In the genomic region with DNA sequence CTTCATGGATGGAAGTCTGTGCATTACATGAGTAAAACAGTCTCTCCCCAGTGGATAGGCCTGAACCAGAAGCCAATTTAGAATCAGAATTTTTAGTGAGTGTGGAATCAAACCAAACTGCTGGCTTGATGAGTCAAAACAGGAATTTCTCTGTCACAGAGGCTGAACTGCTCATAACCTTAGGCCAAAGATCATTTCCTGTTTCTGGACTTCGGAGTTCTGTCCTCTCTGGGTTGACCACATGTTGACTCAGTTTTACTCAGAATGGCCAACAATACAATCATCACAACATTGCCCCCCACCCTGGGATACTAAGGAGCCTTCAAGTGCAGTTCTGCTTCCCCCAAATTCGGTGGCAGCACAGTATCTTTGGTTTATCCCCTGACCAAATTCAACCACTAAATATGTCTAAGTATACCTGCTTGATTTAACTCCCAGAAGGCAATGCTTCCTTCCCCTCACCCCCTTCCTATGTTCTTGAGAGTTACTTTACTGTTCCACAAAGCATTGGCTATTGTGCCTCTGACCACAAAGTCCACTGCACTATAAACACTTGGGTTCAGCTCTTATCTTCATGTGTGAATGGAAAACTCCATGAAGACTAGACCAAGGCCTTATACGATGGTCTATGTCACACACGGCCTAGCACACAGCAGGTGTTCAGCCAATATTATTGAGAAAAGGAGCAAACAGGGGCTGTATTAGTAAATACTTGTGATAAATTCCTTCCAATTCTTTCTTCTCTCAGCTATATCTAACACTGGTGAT, we compare ENCODE assay signal across 1 cellular context.
TF ChIP-seq lines count a peak whose summit lies in the region.

No MANE protein-coding gene starts in this region.

TF ChIP-seq in HepG2, 621 proteins besides CTCF, POLR2A, EP300 and RAD21 (continued from another document and continues in another):
- TF ChIP-seq ZNF782 (CRISPR knock-in tag; IDR thresholded peaks at IDR 0.05; ENCODE audit: borderline replicate concordance): no peak
- TF ChIP-seq RERE (CRISPR knock-in tag; IDR thresholded peaks at IDR 0.05; ENCODE audit: low read depth): no peak
- no peak for TF ChIP-seq KAT2B (IDR thresholded peaks at IDR 0.05; ENCODE audit: borderline replicate concordance, low read depth, low read length)
- no peak for TF ChIP-seq ZNF329 (CRISPR knock-in tag; IDR thresholded peaks at IDR 0.05; ENCODE audit: low read depth)
- TF ChIP-seq ATM (IDR thresholded peaks at IDR 0.05; ENCODE audit: borderline replicate concordance): no peak
- TF ChIP-seq CHD4 (IDR thresholded peaks at IDR 0.05; ENCODE audit: borderline replicate concordance, low read length): 0 out of 2 replicates have a peak, but pooled peaks have one; percentile 18
- no peak for TF ChIP-seq SOX13 (IDR thresholded peaks at IDR 0.05)
- TF ChIP-seq SOX13 (CRISPR knock-in tag; conservative IDR thresholded peaks at IDR 0.05 in 1 of 2, IDR thresholded peaks at IDR 0.05 in 1 of 2): peak in 1 of 2 experiments; percentile 74; a peak in 2 of 4 replicates
- no peak for TF ChIP-seq ZNF839 (CRISPR knock-in tag; IDR thresholded peaks at IDR 0.05; ENCODE audit: borderline replicate concordance)
- no peak for TF ChIP-seq FOXM1 (CRISPR knock-in tag; IDR thresholded peaks at IDR 0.05)
- no peak for TF ChIP-seq SP5 (CRISPR knock-in tag; IDR thresholded peaks at IDR 0.05; ENCODE audit: borderline replicate concordance, low read depth)
- TF ChIP-seq ZNF484 (CRISPR knock-in tag; IDR thresholded peaks at IDR 0.05; ENCODE audit: borderline replicate concordance, low read depth): no peak
- TF ChIP-seq FOXC1 (CRISPR knock-in tag; IDR thresholded peaks at IDR 0.05; ENCODE audit: borderline replicate concordance): no peak
- TF ChIP-seq ZFY (CRISPR knock-in tag; IDR thresholded peaks at IDR 0.05): no peak
- TF ChIP-seq DDIT3 (CRISPR knock-in tag; IDR thresholded peaks at IDR 0.05): no peak
- TF ChIP-seq HNF4A (CRISPR knock-in tag; IDR thresholded peaks at IDR 0.05): peak; percentile 20; the same call in 1 of the 2 replicates
- TF ChIP-seq, protein P1, sequence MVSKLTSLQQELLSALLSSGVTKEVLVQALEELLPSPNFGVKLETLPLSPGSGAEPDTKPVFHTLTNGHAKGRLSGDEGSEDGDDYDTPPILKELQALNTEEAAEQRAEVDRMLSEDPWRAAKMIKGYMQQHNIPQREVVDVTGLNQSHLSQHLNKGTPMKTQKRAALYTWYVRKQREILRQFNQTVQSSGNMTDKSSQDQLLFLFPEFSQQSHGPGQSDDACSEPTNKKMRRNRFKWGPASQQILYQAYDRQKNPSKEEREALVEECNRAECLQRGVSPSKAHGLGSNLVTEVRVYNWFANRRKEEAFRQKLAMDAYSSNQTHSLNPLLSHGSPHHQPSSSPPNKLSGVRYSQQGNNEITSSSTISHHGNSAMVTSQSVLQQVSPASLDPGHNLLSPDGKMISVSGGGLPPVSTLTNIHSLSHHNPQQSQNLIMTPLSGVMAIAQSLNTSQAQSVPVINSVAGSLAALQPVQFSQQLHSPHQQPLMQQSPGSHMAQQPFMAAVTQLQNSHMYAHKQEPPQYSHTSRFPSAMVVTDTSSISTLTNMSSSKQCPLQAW (CRISPR knock-in tag; IDR thresholded peaks at IDR 0.05): 0 out of 2 replicates have a peak, but pooled peaks have one; percentile 34
- TF ChIP-seq ARID5B (CRISPR knock-in tag; IDR thresholded peaks at IDR 0.05): peak; percentile 48; the same call in 1 of the 2 replicates
- no peak for TF ChIP-seq RNF2 (conservative IDR thresholded peaks at IDR 0.05; ENCODE audit: low read depth)
- TF ChIP-seq, protein P2, sequence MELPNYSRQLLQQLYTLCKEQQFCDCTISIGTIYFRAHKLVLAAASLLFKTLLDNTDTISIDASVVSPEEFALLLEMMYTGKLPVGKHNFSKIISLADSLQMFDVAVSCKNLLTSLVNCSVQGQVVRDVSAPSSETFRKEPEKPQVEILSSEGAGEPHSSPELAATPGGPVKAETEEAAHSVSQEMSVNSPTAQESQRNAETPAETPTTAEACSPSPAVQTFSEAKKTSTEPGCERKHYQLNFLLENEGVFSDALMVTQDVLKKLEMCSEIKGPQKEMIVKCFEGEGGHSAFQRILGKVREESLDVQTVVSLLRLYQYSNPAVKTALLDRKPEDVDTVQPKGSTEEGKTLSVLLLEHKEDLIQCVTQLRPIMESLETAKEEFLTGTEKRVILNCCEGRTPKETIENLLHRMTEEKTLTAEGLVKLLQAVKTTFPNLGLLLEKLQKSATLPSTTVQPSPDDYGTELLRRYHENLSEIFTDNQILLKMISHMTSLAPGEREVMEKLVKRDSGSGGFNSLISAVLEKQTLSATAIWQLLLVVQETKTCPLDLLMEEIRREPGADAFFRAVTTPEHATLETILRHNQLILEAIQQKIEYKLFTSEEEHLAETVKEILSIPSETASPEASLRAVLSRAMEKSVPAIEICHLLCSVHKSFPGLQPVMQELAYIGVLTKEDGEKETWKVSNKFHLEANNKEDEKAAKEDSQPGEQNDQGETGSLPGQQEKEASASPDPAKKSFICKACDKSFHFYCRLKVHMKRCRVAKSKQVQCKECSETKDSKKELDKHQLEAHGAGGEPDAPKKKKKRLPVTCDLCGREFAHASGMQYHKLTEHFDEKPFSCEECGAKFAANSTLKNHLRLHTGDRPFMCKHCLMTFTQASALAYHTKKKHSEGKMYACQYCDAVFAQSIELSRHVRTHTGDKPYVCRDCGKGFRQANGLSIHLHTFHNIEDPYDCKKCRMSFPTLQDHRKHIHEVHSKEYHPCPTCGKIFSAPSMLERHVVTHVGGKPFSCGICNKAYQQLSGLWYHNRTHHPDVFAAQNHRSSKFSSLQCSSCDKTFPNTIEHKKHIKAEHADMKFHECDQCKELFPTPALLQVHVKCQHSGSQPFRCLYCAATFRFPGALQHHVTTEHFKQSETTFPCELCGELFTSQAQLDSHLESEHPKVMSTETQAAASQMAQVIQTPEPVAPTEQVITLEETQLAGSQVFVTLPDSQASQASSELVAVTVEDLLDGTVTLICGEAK (IDR thresholded peaks at IDR 0.05): no peak
- TF ChIP-seq, protein P2 (CRISPR knock-in tag; IDR thresholded peaks at IDR 0.05): no peak
- no peak for TF ChIP-seq ZNF414 (CRISPR knock-in tag; IDR thresholded peaks at IDR 0.05)
- TF ChIP-seq XRCC5 (optimal IDR thresholded peaks at IDR 0.05; ENCODE audit: low read length): peak; percentile 23
